8 cellular contexts compared by ENCODE assay signal in genomic region chr9:16133556-16134227, GRCh38.
DNase-seq lines count a peak whose midpoint lies in the region; ATAC-seq and TF ChIP-seq lines count a peak whose summit lies in the region.

No MANE protein-coding gene starts in this region.

- in situ Hi-C loops in SK-MEL-5 (cut with HindIII; ENCODE audit: low pct_unique_long_range_greater_than_20kb, low sequenced_read_pairs) = no loop called here

- WGBS in ovary, 3 donors = 53 to 66% (median 62%) methylated on average over 19 of the region's 19 CpGs

- peak; percentile 88 for TF ChIP-seq RAD21 in Ishikawa (IDR thresholded peaks at IDR 0.05; ENCODE audit: low read depth)

- intact Hi-C loops in ovary (cut with DNase I) = loop anchor here in 2 of 4 donors (10.0 kb wide), 1 partner anchor 259 kb away; no protein-coding TSS in a partner anchor

- H3K27me3 ChIP-seq in ovary = no peaks in the 10 kb centered on the region

- no peaks in the 10 kb centered on the region for H3K9me3 ChIP-seq in ovary

- TF ChIP-seq EP300 in Ishikawa (IDR thresholded peaks at IDR 0.05; ENCODE audit: borderline replicate concordance) = no peak; the same call in 1 of the 2 replicates
- no peak for TF ChIP-seq EP300 in ovary (IDR thresholded peaks at IDR 0.05)

- H3K4me3 ChIP-seq in fibroblast of pulmonary artery (replicated peaks; ENCODE audit: low read depth, low read length) (no peak overlapping the region), ovary (no peak overlapping the region)

- no peak overlapping the region for H3K27ac ChIP-seq in 22Rv1
- no peak overlapping the region for H3K27ac ChIP-seq in ovary

- TF ChIP-seq CTCF in 22Rv1 (IDR thresholded peaks at IDR 0.05) = peak; percentile 90
- peak; percentile 56 for TF ChIP-seq CTCF in fibroblast of pulmonary artery (IDR thresholded peaks at IDR 0.05; ENCODE audit: low read length, missing control alignments)
- peak in 1 of 3 donors; percentile 22 for TF ChIP-seq CTCF in ovary (IDR thresholded peaks at IDR 0.05)

- no peaks in the 10 kb centered on the region for H3K4me1 ChIP-seq in ovary (ENCODE audit: insufficient read depth)

- DNase-seq in ELF-1 (ENCODE audit: low read depth, low spot score) (peak; percentile 92), SK-MEL-5 (ENCODE audit: low read depth, low spot score) (peak; percentile 85), fibroblast of pulmonary artery (ENCODE audit: low read depth) (peak; percentile 73), ovary (peak; percentile 29 to 68 (median 52)), NCI-H187 treated with DMSO at 0.1 percent for 48 hours (lab: John Stamatoyannopoulos, UW) (no peak)

- no peaks in the 10 kb centered on the region for H3K36me3 ChIP-seq in ovary

- ATAC-seq in GM21786 (IDR thresholded peaks at IDR 0.05; ENCODE audit: unreplicated experiment) = peak; percentile 88

- TF ChIP-seq POLR2A in ovary (IDR thresholded peaks at IDR 0.05) = no peak

TF ChIP-seq in Ishikawa, 13 proteins besides CTCF, POLR2A, EP300 and RAD21:
- no peak for TF ChIP-seq TCF12 (IDR thresholded peaks at IDR 0.05; ENCODE audit: low read depth)
- TF ChIP-seq, protein P1, sequence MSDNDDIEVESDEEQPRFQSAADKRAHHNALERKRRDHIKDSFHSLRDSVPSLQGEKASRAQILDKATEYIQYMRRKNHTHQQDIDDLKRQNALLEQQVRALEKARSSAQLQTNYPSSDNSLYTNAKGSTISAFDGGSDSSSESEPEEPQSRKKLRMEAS (IDR thresholded peaks at IDR 0.05) = peak; percentile 81
- TF ChIP-seq, protein P2, sequence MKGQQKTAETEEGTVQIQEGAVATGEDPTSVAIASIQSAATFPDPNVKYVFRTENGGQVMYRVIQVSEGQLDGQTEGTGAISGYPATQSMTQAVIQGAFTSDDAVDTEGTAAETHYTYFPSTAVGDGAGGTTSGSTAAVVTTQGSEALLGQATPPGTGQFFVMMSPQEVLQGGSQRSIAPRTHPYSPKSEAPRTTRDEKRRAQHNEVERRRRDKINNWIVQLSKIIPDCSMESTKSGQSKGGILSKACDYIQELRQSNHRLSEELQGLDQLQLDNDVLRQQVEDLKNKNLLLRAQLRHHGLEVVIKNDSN (IDR thresholded peaks at IDR 0.05) = peak; percentile 67
- peak; percentile 78 for TF ChIP-seq TEAD4 (IDR thresholded peaks at IDR 0.05)
